1 cellular context compared by ENCODE assay signal in genomic region chr17:27811961-27812360, GRCh38.
TF ChIP-seq lines count a peak whose summit lies in the region.

No MANE protein-coding gene starts in this region.

TF ChIP-seq in SK-N-SH treated with all-trans-retinoic acid at 6 μM for 48 hours, 23 proteins besides CTCF, POLR2A, EP300 and RAD21 (continued from another document):
- TF ChIP-seq TOX (CRISPR knock-in tag; IDR thresholded peaks at IDR 0.05; ENCODE audit: borderline replicate concordance) (no peak), ZNF8 (CRISPR knock-in tag; IDR thresholded peaks at IDR 0.05) (no peak), ZFP3 (CRISPR knock-in tag; IDR thresholded peaks at IDR 0.05) (no peak), CREB5 (CRISPR knock-in tag; IDR thresholded peaks at IDR 0.05; ENCODE audit: low read depth) (no peak), OSR1 (CRISPR knock-in tag; IDR thresholded peaks at IDR 0.05) (no peak)
- TF ChIP-seq, protein P1, sequence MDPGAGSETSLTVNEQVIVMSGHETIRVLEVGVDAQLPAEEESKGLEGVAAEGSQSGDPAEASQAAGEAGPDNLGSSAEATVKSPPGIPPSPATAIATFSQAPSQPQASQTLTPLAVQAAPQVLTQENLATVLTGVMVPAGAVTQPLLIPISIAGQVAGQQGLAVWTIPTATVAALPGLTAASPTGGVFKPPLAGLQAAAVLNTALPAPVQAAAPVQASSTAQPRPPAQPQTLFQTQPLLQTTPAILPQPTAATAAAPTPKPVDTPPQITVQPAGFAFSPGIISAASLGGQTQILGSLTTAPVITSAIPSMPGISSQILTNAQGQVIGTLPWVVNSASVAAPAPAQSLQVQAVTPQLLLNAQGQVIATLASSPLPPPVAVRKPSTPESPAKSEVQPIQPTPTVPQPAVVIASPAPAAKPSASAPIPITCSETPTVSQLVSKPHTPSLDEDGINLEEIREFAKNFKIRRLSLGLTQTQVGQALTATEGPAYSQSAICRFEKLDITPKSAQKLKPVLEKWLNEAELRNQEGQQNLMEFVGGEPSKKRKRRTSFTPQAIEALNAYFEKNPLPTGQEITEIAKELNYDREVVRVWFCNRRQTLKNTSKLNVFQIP (CRISPR knock-in tag; IDR thresholded peaks at IDR 0.05; ENCODE audit: borderline replicate concordance, low read depth): no peak
